Comparison of ENCODE assay signal across 24 cellular contexts in genomic region chr22:49086606-49087157, GRCh38.
DNase-seq lines count a peak whose midpoint lies in the region; ATAC-seq and TF ChIP-seq lines count a peak whose summit lies in the region.
"Had no signal": no experiment of that assay in that cellular context is flagged by ENCODE, and none has a peak within 500 bp of the region (broad histone marks: within the 10 kb centered on the region; RNA-seq: fewer than 3 reads in every experiment).

No MANE protein-coding gene starts in this region.

- no peak overlapping the region for H3K4ac ChIP-seq in trophoblast cell (ENCODE audit: low read depth, low read length)

- H3K27ac ChIP-seq in trophoblast cell (ENCODE audit: low read depth, low read length) (no peak overlapping the region), smooth muscle cell (ENCODE audit: low read depth) (no peak overlapping the region)
- H3K27ac ChIP-seq: BLaER1 treated with 17β-estradiol and CSF1 and Interleukin-3, amounts not matched to agents 10 nM and 100 nM; RWPE1 had no signal

- no peak overlapping the region for H3K9ac ChIP-seq in trophoblast cell (ENCODE audit: low read length)
- H3K9ac ChIP-seq in smooth muscle cell (ENCODE audit: low read depth): no peak overlapping the region
- H3K9ac ChIP-seq: BLaER1 treated with 17β-estradiol and CSF1 and Interleukin-3, amounts not matched to agents 10 nM and 100 nM had no signal

- H3K14ac ChIP-seq in trophoblast cell (ENCODE audit: low read length): no peak overlapping the region

- no peak overlapping the region for H2BK5ac ChIP-seq in trophoblast cell (ENCODE audit: low read depth, low read length, poor library complexity)

- H3K36me3 ChIP-seq in trophoblast cell (ENCODE audit: control insufficient read depth in 1 of 2, insufficient read depth in 2 of 2, low read length in 2 of 2): no peaks in the 10 kb centered on the region
- no peaks in the 10 kb centered on the region for H3K36me3 ChIP-seq in smooth muscle cell (ENCODE audit: low read depth)
- H3K36me3 ChIP-seq: BLaER1 treated with 17β-estradiol and CSF1 and Interleukin-3, amounts not matched to agents 10 nM and 100 nM; HAP-1 had no signal

- no peak overlapping the region for H3K18ac ChIP-seq in trophoblast cell (ENCODE audit: low read length)

- H3K27ac Mint-ChIP-seq in activated naive CD4-positive, alpha-beta T cell treated with anti-CD3 and anti-CD28 coated beads, Interleukin-2, amount 50 U/mL, for 72 hours: no peak overlapping the region
- no peak overlapping the region for H3K27ac Mint-ChIP-seq in chondrocyte (ENCODE audit: unreplicated experiment)
- H3K27ac Mint-ChIP-seq: CD4-positive, alpha-beta memory T cell; HFFc6 had no signal

- no peaks in the 10 kb centered on the region for H3K4me1 Mint-ChIP-seq in chondrocyte (ENCODE audit: low read depth)
- H3K4me1 Mint-ChIP-seq: CD4-positive, alpha-beta memory T cell; GM23338 had no signal

- no CpG with 5 or more reads among the region's 12 CpGs for WGBS in trophoblast cell (ENCODE audit: extremely low coverage, insufficient coverage, insufficient read length)
- 93% methylated on average over 12 of the region's 12 CpGs for WGBS in smooth muscle cell (ENCODE audit: low lambda C conversion rate)

- H3F3A ChIP-seq in smooth muscle cell (ENCODE audit: low read depth): no peaks in the 10 kb centered on the region

- no peak overlapping the region for H3K23ac ChIP-seq in trophoblast cell (ENCODE audit: low read length)

- no peaks in the 10 kb centered on the region for H3K36me3 Mint-ChIP-seq in activated naive CD4-positive, alpha-beta T cell treated with anti-CD3 and anti-CD28 coated beads, Interleukin-2, amount 50 U/mL, for 72 hours
- no peaks in the 10 kb centered on the region for H3K36me3 Mint-ChIP-seq in chondrocyte (ENCODE audit: low read depth)
- H3K36me3 Mint-ChIP-seq: CD4-positive, alpha-beta memory T cell had no signal

- H4K91ac ChIP-seq in trophoblast cell (ENCODE audit: low read depth, low read length): no peak overlapping the region

- H3K4me3 Mint-ChIP-seq in chondrocyte (ENCODE audit: unreplicated experiment): no peak overlapping the region
- H3K4me3 Mint-ChIP-seq: CD4-positive, alpha-beta memory T cell; GM23338; HFFc6 had no signal

- H4K8ac ChIP-seq in trophoblast cell (ENCODE audit: low read depth, low read length): no peak overlapping the region

- H2BK12ac ChIP-seq in trophoblast cell (ENCODE audit: low read length): no peak overlapping the region

- H3K27me3 Mint-ChIP-seq in chondrocyte (ENCODE audit: low read depth): peaks cover 25% of the 10 kb centered on the region

- H4K20me1 ChIP-seq in smooth muscle cell (ENCODE audit: low read depth): no peaks in the 10 kb centered on the region

- H3K4me2 ChIP-seq in trophoblast cell (ENCODE audit: low read length) (no peak overlapping the region), smooth muscle cell (no peak overlapping the region)
- H3K4me2 ChIP-seq: BLaER1 treated with 17β-estradiol and CSF1 and Interleukin-3, amounts not matched to agents 10 nM and 100 nM; GM23338 had no signal

- DNase-seq in activated naive CD4-positive, alpha-beta T cell treated with anti-CD3 and anti-CD28 coated beads, Interleukin-2, amount 50 U/mL, for 16 hours: peak; percentile 1
- no peak for DNase-seq in activated naive CD4-positive, alpha-beta T cell treated with anti-CD3 and anti-CD28 coated beads, Interleukin-2, amount 50 U/mL, for 72 hours (ENCODE audit: low spot score in 2 of 2)
- DNase-seq in chondrocyte (ENCODE audit: low spot score) (peak; percentile 75), trophoblast cell (no peak), NOMO-1 treated with dmso at 0.1 percent for 144 hours (lab: John Stamatoyannopoulos, UW; ENCODE audit: unreplicated experiment) (no peak), smooth muscle cell (lab: John Stamatoyannopoulos, UW; ENCODE audit: unreplicated experiment) (no peak)
- no peak for DNase-seq in activated CD4-positive, CD25-positive, alpha-beta regulatory T cell (lab: John Stamatoyannopoulos, UW)
- DNase-seq: AML-193; Caco-2; CD4-positive, alpha-beta memory T cell; HFFc6; Kasumi-1; NCI-H1092 treated with DMSO at 0.1 percent for 48 hours; NCI-H1436; NCI-H187 treated with DMSO at 0.1 percent for 48 hours; NCI-H446; NCI-H526; SHP77 treated with DMSO at 0.1 percent for 48 hours had no signal

- H2AFZ ChIP-seq in trophoblast cell (ENCODE audit: insufficient read depth, low read length, poor library complexity): no peak overlapping the region
- H2AFZ ChIP-seq in smooth muscle cell (ENCODE audit: low read depth): no peak overlapping the region
- H2AFZ ChIP-seq: GM23338 had no signal

- H3K4me3 ChIP-seq in trophoblast cell (ENCODE audit: low read depth, low read length) (peak overlapping the region; percentile 18), smooth muscle cell (no peak overlapping the region)
- H3K4me3 ChIP-seq: BLaER1 treated with 17β-estradiol and CSF1 and Interleukin-3, amounts not matched to agents 10 nM and 100 nM; GM23338; HAP-1; K562 had no signal

- no peaks in the 10 kb centered on the region for H3K79me2 ChIP-seq in trophoblast cell (ENCODE audit: control insufficient read depth, insufficient read depth, low read length, poor library complexity)
- no peaks in the 10 kb centered on the region for H3K79me2 ChIP-seq in smooth muscle cell (ENCODE audit: low read depth)

- TF ChIP-seq CTCF in chondrocyte (IDR thresholded peaks at IDR 0.05) (no peak), smooth muscle cell (IDR thresholded peaks at IDR 0.05; ENCODE audit: borderline replicate concordance, insufficient read depth, poor library complexity, severe bottlenecking) (no peak)

- no peak for ATAC-seq in activated naive CD4-positive, alpha-beta T cell treated with anti-CD3 and anti-CD28 coated beads, Interleukin-2, amount 50 U/mL, for 72 hours
- ATAC-seq: K562, Panc1 had no signal

- H4K12ac ChIP-seq in trophoblast cell (ENCODE audit: low read depth, low read length): no peak overlapping the region

- H2BK120ac ChIP-seq in trophoblast cell (ENCODE audit: insufficient read depth, low read length, poor library complexity): no peak overlapping the region

- H3K4me1 ChIP-seq in trophoblast cell (ENCODE audit: control insufficient read depth in 1 of 2, insufficient read depth in 2 of 2, low read length in 2 of 2): peaks cover 0 to 4% of the 10 kb centered on the region in 2 experiments
- no peaks in the 10 kb centered on the region for H3K4me1 ChIP-seq in smooth muscle cell (ENCODE audit: low read depth)
- H3K4me1 ChIP-seq: Caco-2, HAP-1 had no signal

- H2AK5ac ChIP-seq in trophoblast cell (ENCODE audit: low read length): no peak overlapping the region

- H3K9me3 ChIP-seq in trophoblast cell (ENCODE audit: insufficient read depth, low read depth, low read length) (peaks cover 4% of the 10 kb centered on the region), smooth muscle cell (replicated peaks; ENCODE audit: low read depth) (no peaks in the 10 kb centered on the region)
- H3K9me3 ChIP-seq: BLaER1 treated with 17β-estradiol and CSF1 and Interleukin-3, amounts not matched to agents 10 nM and 100 nM; Caco-2; HAP-1 had no signal

- H3K79me1 ChIP-seq in trophoblast cell (ENCODE audit: low read length): no peaks in the 10 kb centered on the region

- no peaks in the 10 kb centered on the region for H3K9me3 Mint-ChIP-seq in activated naive CD4-positive, alpha-beta T cell treated with anti-CD3 and anti-CD28 coated beads, Interleukin-2, amount 50 U/mL, for 72 hours
- H3K9me3 Mint-ChIP-seq in chondrocyte (ENCODE audit: low read depth): no peaks in the 10 kb centered on the region
- H3K9me3 Mint-ChIP-seq: CD4-positive, alpha-beta memory T cell; GM23338 had no signal

- H3K27me3 ChIP-seq in trophoblast cell (ENCODE audit: insufficient read depth, low read length) (no peaks in the 10 kb centered on the region), smooth muscle cell (ENCODE audit: low read depth) (no peaks in the 10 kb centered on the region)
- H3K27me3 ChIP-seq: BLaER1 treated with 17β-estradiol and CSF1 and Interleukin-3, amounts not matched to agents 10 nM and 100 nM had no signal

Comparison
In these comparisons a context has a peak if more than half of its experiments do, and no peak if none do; other contexts are left out.
1. DNase-seq: peak in activated naive CD4-positive, alpha-beta T cell treated with anti-CD3 and anti-CD28 coated beads, Interleukin-2, amount 50 U/mL, for 16 hours (single experiment) and chondrocyte (single experiment); none in activated naive CD4-positive, alpha-beta T cell treated with anti-CD3 and anti-CD28 coated beads, Interleukin-2, amount 50 U/mL, for 72 hours (0 of 2), trophoblast cell (0 of 2), NOMO-1 treated with dmso at 0.1 percent for 144 hours (single experiment), smooth muscle cell (single experiment) and activated CD4-positive, CD25-positive, alpha-beta regulatory T cell (0 of 4).